16 cellular contexts compared by ENCODE assay signal in the genomic region with DNA sequence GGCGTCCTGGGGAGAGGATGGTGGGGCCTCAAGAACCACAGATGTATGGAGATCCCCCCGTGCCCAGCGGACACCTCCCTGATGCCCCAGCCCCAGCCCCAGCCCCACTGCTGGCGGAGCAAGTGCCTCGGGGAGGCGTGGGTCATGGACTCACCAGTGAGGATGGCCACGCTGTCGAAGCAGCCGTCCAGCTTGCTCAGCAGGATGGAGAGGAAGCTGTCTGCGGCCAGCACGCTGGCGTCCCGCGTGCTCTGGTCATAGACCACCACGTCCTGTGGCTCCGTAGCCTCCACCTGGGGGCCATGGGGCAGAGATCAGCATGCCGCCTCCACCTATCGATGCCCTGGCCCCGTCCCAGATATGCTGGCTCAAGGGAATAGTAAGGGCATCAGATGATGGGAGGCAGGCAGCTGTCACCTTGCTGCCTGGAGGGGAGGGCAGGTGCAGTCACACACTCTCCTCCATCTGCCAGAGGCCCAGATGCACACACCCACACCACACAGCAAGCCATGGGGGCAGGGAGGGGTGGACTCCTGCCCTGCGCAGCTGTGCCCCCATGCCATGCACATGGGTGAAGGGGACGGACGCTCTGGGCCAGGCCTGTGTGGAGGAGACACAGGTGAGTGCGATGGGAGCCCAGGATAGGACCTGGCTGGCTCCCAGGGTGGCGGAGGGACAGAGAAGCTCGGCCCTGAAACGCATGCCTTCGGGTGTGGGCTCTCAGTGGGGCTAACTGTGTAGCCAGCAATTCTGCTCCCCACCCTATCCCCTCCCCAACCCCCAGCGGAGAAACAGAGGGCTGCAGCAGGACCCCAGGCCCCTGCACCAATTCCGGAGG. TPM values are rescaled to one million over a fixed set of nuclear protein-coding genes. Genes with fewer than 3 reads are reported as not detected.
DNase-seq lines count a peak whose midpoint lies in the region; ATAC-seq and TF ChIP-seq lines count a peak whose summit lies in the region.
"Had no signal": no experiment of that assay in that cellular context is flagged by ENCODE, and none has a peak within 500 bp of the region (broad histone marks: within the 10 kb centered on the region; RNA-seq: fewer than 3 reads in every experiment).

No MANE protein-coding gene starts in this region.

- no CpG with 5 or more reads among the region's 29 CpGs for WGBS in neuronal stem cell (ENCODE audit: extremely low coverage in 2 of 2, insufficient read length in 2 of 2, insufficient replicate concordance in 1 of 2), 2 donors

- no peak for ATAC-seq in stimulated activated effector memory CD8-positive, alpha-beta T cell treated with anti-CD3 and anti-CD28 coated beads, Interleukin-12 subunit alpha, Interleukin-12 subunit beta, amount 100 ng/mL, for 72 hours

- H3K27me3 ChIP-seq in neuronal stem cell (ENCODE audit: control insufficient read depth in 3 of 3, insufficient read depth in 3 of 3, low read depth in 1 of 3, low read length in 3 of 3) (peaks cover 0 to 53% (median 2%) of the 10 kb centered on the region in 3 experiments), Karpas-422 (ENCODE audit: low read length) (no peaks in the 10 kb centered on the region)
- H3K27me3 ChIP-seq: hepatocyte, ovary had no signal

- peak overlapping the region; percentile 82 for H4K8ac ChIP-seq in neuronal stem cell (ENCODE audit: low read depth, low read length)

- peak overlapping the region; percentile 97 for H2BK15ac ChIP-seq in neuronal stem cell (ENCODE audit: low read length)

- H3K27ac Mint-ChIP-seq in chondrocyte (ENCODE audit: unreplicated experiment), result no peak overlapping the region
- H3K27ac Mint-ChIP-seq in stimulated activated effector memory CD8-positive, alpha-beta T cell treated with anti-CD3 and anti-CD28 coated beads, Interleukin-12 subunit alpha, Interleukin-12 subunit beta, amount 100 ng/mL, for 72 hours, result no peak overlapping the region
- H3K27ac Mint-ChIP-seq: activated B cell treated with CpG ODN at 0.5 μM for 24 hours; dendritic cell treated with granulocyte-macrophage colony-stimulating factor and Interleukin-4, amounts not matched to agents 40 ng/mL and 50 ng/mL, for 4 days had no signal

- peaks cover 25% of the 10 kb centered on the region for H4K20me1 ChIP-seq in Karpas-422 (ENCODE audit: insufficient read depth, low read depth, low read length)

- peak overlapping the region; percentile 11 for H3K4ac ChIP-seq in neuronal stem cell (ENCODE audit: low read length)

- peaks cover 17% of the 10 kb centered on the region for H3K4me1 Mint-ChIP-seq in chondrocyte (ENCODE audit: low read depth)
- peaks cover 7% of the 10 kb centered on the region for H3K4me1 Mint-ChIP-seq in stimulated activated effector memory CD8-positive, alpha-beta T cell treated with anti-CD3 and anti-CD28 coated beads, Interleukin-12 subunit alpha, Interleukin-12 subunit beta, amount 100 ng/mL, for 72 hours
- H3K4me1 Mint-ChIP-seq: activated B cell treated with CpG ODN at 0.5 μM for 24 hours had no signal

- H3K9ac ChIP-seq in neuronal stem cell (ENCODE audit: low read depth, low read length, poor library complexity) (peak overlapping the region; percentile 77), Karpas-422 (ENCODE audit: low read length) (no peak overlapping the region)

- H2AK5ac ChIP-seq in neuronal stem cell (ENCODE audit: low read depth, low read length), result peak overlapping the region; percentile 100

- peak overlapping the region; percentile 66 for H2BK5ac ChIP-seq in neuronal stem cell (ENCODE audit: low read length)

- no peak overlapping the region for H2AFZ ChIP-seq in neuronal stem cell (ENCODE audit: low read length)
- H2AFZ ChIP-seq in Karpas-422 (ENCODE audit: low read length), result no peak overlapping the region
- H2AFZ ChIP-seq: hepatocyte had no signal

- H3K27ac ChIP-seq in neuronal stem cell (replicated peaks; ENCODE audit: low read length) (no peak overlapping the region), Karpas-422 (ENCODE audit: low read length) (no peak overlapping the region)
- H3K27ac ChIP-seq: hepatocyte, ovary had no signal

- no peak overlapping the region for H2BK120ac ChIP-seq in neuronal stem cell (ENCODE audit: low read depth, low read length)

- no peaks in the 10 kb centered on the region for H3K27me3 Mint-ChIP-seq in chondrocyte (ENCODE audit: low read depth)

- no peaks in the 10 kb centered on the region for H3K79me2 ChIP-seq in Karpas-422 (ENCODE audit: low read length)
- H3K79me2 ChIP-seq: hepatocyte had no signal

- H3K9me2 ChIP-seq in Karpas-422 (replicated peaks; ENCODE audit: insufficient read depth, low read length), result no peaks in the 10 kb centered on the region

- no peak overlapping the region for H4K91ac ChIP-seq in neuronal stem cell (ENCODE audit: low read depth, low read length, poor library complexity)

- no peaks in the 10 kb centered on the region for H3K36me3 Mint-ChIP-seq in chondrocyte (ENCODE audit: low read depth)
- no peaks in the 10 kb centered on the region for H3K36me3 Mint-ChIP-seq in stimulated activated effector memory CD8-positive, alpha-beta T cell treated with anti-CD3 and anti-CD28 coated beads, Interleukin-12 subunit alpha, Interleukin-12 subunit beta, amount 100 ng/mL, for 72 hours

- H3K4me3 ChIP-seq in neuronal stem cell (ENCODE audit: low read length in 2 of 2) (no peak overlapping the region), Karpas-422 (ENCODE audit: low read length) (no peak overlapping the region)
- H3K4me3 ChIP-seq: hepatocyte, ovary had no signal

- TF ChIP-seq CTCF in chondrocyte (IDR thresholded peaks at IDR 0.05), result no peak

- H3K18ac ChIP-seq in neuronal stem cell (ENCODE audit: low read length), result peak overlapping the region; percentile 71

- H3K4me1 ChIP-seq in neuronal stem cell (ENCODE audit: control insufficient read depth in 2 of 2, insufficient read depth in 1 of 2, low read depth in 1 of 2, low read length in 2 of 2) (peaks cover 17 to 27% of the 10 kb centered on the region in 2 donors), Karpas-422 (ENCODE audit: low read length) (peaks cover 10% of the 10 kb centered on the region)

- no peaks in the 10 kb centered on the region for H3K9me3 Mint-ChIP-seq in chondrocyte (ENCODE audit: low read depth)
- H3K9me3 Mint-ChIP-seq in stimulated activated effector memory CD8-positive, alpha-beta T cell treated with anti-CD3 and anti-CD28 coated beads, Interleukin-12 subunit alpha, Interleukin-12 subunit beta, amount 100 ng/mL, for 72 hours, result no peaks in the 10 kb centered on the region
- H3K9me3 Mint-ChIP-seq: activated B cell treated with CpG ODN at 0.5 μM for 24 hours; dendritic cell treated with granulocyte-macrophage colony-stimulating factor and Interleukin-4, amounts not matched to agents 40 ng/mL and 50 ng/mL, for 4 days had no signal

- H3K4me2 ChIP-seq in neuronal stem cell (ENCODE audit: insufficient read depth, low read length, poor library complexity, severe bottlenecking), result peak overlapping the region; percentile 19
- H3K4me2 ChIP-seq in Karpas-422 (ENCODE audit: low read depth, low read length, poor library complexity, severe bottlenecking), result no peak overlapping the region
- H3K4me2 ChIP-seq: hepatocyte had no signal

- H3K36me3 ChIP-seq in neuronal stem cell (replicated peaks in 1 of 2; ENCODE audit: control insufficient read depth in 2 of 2, insufficient read depth in 2 of 2, low read length in 2 of 2), result peaks cover 0 to 7% of the 10 kb centered on the region in 2 donors
- no peaks in the 10 kb centered on the region for H3K36me3 ChIP-seq in Karpas-422 (ENCODE audit: insufficient read depth, low read length)
- H3K36me3 ChIP-seq: ovary had no signal

- DNase-seq in 8988T, result peak; percentile 44
- DNase-seq in H4 (ENCODE audit: low spot score), result peak; percentile 14
- peak; percentile 93 for DNase-seq in chondrocyte (ENCODE audit: low spot score)
- DNase-seq in neuronal stem cell (ENCODE audit: low spot score), result no peak
- no peak for DNase-seq in EL
- DNase-seq in activated CD4-positive, CD25-positive, alpha-beta regulatory T cell (lab: John Stamatoyannopoulos, UW), result no peak
- no peak for DNase-seq in Karpas-422
- no peak for DNase-seq in stimulated activated effector memory CD8-positive, alpha-beta T cell treated with anti-CD3 and anti-CD28 coated beads, Interleukin-12 subunit alpha, Interleukin-12 subunit beta, amount 100 ng/mL, for 72 hours (ENCODE audit: low spot score in 2 of 2)
- DNase-seq: activated B cell treated with CpG ODN at 0.5 μM for 24 hours; AML-193; stimulated activated naive CD4-positive, alpha-beta T cell had no signal

- peak overlapping the region; percentile 99 for H2BK12ac ChIP-seq in neuronal stem cell (ENCODE audit: low read length)

- peaks cover 0 to 3% of the 10 kb centered on the region in 2 donors for H3K9me3 ChIP-seq in neuronal stem cell (replicated peaks in 1 of 2; ENCODE audit: control insufficient read depth in 2 of 2, insufficient read depth in 1 of 2, low read depth in 1 of 2, low read length in 2 of 2)
- H3K9me3 ChIP-seq in Karpas-422 (ENCODE audit: low read length), result no peaks in the 10 kb centered on the region
- H3K9me3 ChIP-seq: ovary had no signal

- peak overlapping the region; percentile 93 for H3K23ac ChIP-seq in neuronal stem cell (ENCODE audit: low read depth, low read length, poor library complexity)

- H3K79me1 ChIP-seq in neuronal stem cell (ENCODE audit: low read depth, low read length), result peaks cover 5% of the 10 kb centered on the region

- peak overlapping the region; percentile 97 for H3K14ac ChIP-seq in neuronal stem cell (ENCODE audit: low read length)

- no peak overlapping the region for H3K4me3 Mint-ChIP-seq in chondrocyte (ENCODE audit: unreplicated experiment)
- no peak overlapping the region for H3K4me3 Mint-ChIP-seq in stimulated activated effector memory CD8-positive, alpha-beta T cell treated with anti-CD3 and anti-CD28 coated beads, Interleukin-12 subunit alpha, Interleukin-12 subunit beta, amount 100 ng/mL, for 72 hours
- H3K4me3 Mint-ChIP-seq: activated B cell treated with CpG ODN at 0.5 μM for 24 hours; dendritic cell treated with granulocyte-macrophage colony-stimulating factor and Interleukin-4, amounts not matched to agents 40 ng/mL and 50 ng/mL, for 4 days had no signal

RNA-seq across cellular contexts. Expression of a gene that starts 8.2 kb away (rescaled TPM):
- total RNA-seq in H4 (2014; rRNA removed; shearing (Covaris generic)), result 0.45 and 3.2 TPM in 2 replicates
- 6.9 to 12.6 TPM (median 12.1 TPM) in 3 replicates for total RNA-seq in chondrocyte
- polyA plus RNA-seq in neuronal stem cell (2013, experiment 1 of 2), result 5.8 TPM
- 6.1 TPM for polyA plus RNA-seq in neuronal stem cell (2013, experiment 2 of 2)
- total RNA-seq in Karpas-422 (2014; rRNA removed; shearing (Covaris generic); ENCODE audit: low replicate concordance), result not detected in 2 replicates

RNA-seq across cellular contexts. Expression of a gene that starts 21.2 kb away (rescaled TPM):
- not detected in 2 replicates for total RNA-seq in H4 (2014; rRNA removed; shearing (Covaris generic))
- total RNA-seq in chondrocyte, result not detected in 3 replicates
- not detected for polyA plus RNA-seq in neuronal stem cell (2013, experiment 1 of 2)
- not detected for polyA plus RNA-seq in neuronal stem cell (2013, experiment 2 of 2)
- total RNA-seq in Karpas-422 (2014; rRNA removed; shearing (Covaris generic); ENCODE audit: low replicate concordance), result not detected in 2 replicates
- total RNA-seq: activated B cell treated with CpG ODN at 0.5 μM for 24 hours; activated CD8-positive, alpha-beta memory T cell treated with anti-CD3 and anti-CD28 coated beads for 36 hours; hepatocyte; mucosa of gallbladder; ovary had no signal
- polyA plus RNA-seq: hepatocyte, ovary had no signal

RNA-seq across cellular contexts. Expression of a gene that starts 34.2 kb away (rescaled TPM):
- not detected in 2 replicates for total RNA-seq in H4 (2014; rRNA removed; shearing (Covaris generic))
- total RNA-seq in chondrocyte, result not detected in 3 replicates
- polyA plus RNA-seq in neuronal stem cell (2013, experiment 1 of 2), result not detected
- not detected for polyA plus RNA-seq in neuronal stem cell (2013, experiment 2 of 2)
- not detected in 2 replicates for total RNA-seq in Karpas-422 (2014; rRNA removed; shearing (Covaris generic); ENCODE audit: low replicate concordance)
- total RNA-seq: activated B cell treated with CpG ODN at 0.5 μM for 24 hours; activated CD8-positive, alpha-beta memory T cell treated with anti-CD3 and anti-CD28 coated beads for 36 hours; hepatocyte; ovary had no signal
- polyA plus RNA-seq: hepatocyte, ovary had no signal

RNA-seq across cellular contexts. Expression of a gene that starts 44.3 kb away (rescaled TPM):
- total RNA-seq in H4 (2014; rRNA removed; shearing (Covaris generic)), result not detected in 2 replicates
- not detected in 3 replicates for total RNA-seq in chondrocyte
- not detected for polyA plus RNA-seq in neuronal stem cell (2013, experiment 1 of 2)
- polyA plus RNA-seq in neuronal stem cell (2013, experiment 2 of 2), result not detected
- not detected in 2 replicates for total RNA-seq in Karpas-422 (2014; rRNA removed; shearing (Covaris generic); ENCODE audit: low replicate concordance)
- total RNA-seq: activated B cell treated with CpG ODN at 0.5 μM for 24 hours; activated CD8-positive, alpha-beta memory T cell treated with anti-CD3 and anti-CD28 coated beads for 36 hours; hepatocyte; mucosa of gallbladder; ovary had no signal
- polyA plus RNA-seq: hepatocyte, ovary had no signal

RNA-seq across cellular contexts. Expression of a gene that starts 58.0 kb away (rescaled TPM):
- total RNA-seq in H4 (2014; rRNA removed; shearing (Covaris generic)), result not detected in 2 replicates
- not detected in 3 replicates for total RNA-seq in chondrocyte
- polyA plus RNA-seq in neuronal stem cell (2013, experiment 1 of 2), result not detected
- not detected for polyA plus RNA-seq in neuronal stem cell (2013, experiment 2 of 2)
- total RNA-seq in Karpas-422 (2014; rRNA removed; shearing (Covaris generic); ENCODE audit: low replicate concordance), result not detected in 2 replicates
- total RNA-seq: activated B cell treated with CpG ODN at 0.5 μM for 24 hours; activated CD8-positive, alpha-beta memory T cell treated with anti-CD3 and anti-CD28 coated beads for 36 hours; hepatocyte; mucosa of gallbladder; ovary had no signal
- polyA plus RNA-seq: hepatocyte, ovary had no signal

Comparison
In these comparisons a context has a peak if more than half of its experiments do, and no peak if none do; other contexts are left out.
1. DNase-seq: peak in 8988T (single experiment), H4 (single experiment) and chondrocyte (single experiment); none in neuronal stem cell (single experiment), EL (single experiment), activated CD4-positive, CD25-positive, alpha-beta regulatory T cell (0 of 4), Karpas-422 (single experiment) and stimulated activated effector memory CD8-positive, alpha-beta T cell treated with anti-CD3 and anti-CD28 coated beads, Interleukin-12 subunit alpha, Interleukin-12 subunit beta, amount 100 ng/mL, for 72 hours (0 of 2).